ENCODE assay signal across 26 cellular contexts in the genomic region with DNA sequence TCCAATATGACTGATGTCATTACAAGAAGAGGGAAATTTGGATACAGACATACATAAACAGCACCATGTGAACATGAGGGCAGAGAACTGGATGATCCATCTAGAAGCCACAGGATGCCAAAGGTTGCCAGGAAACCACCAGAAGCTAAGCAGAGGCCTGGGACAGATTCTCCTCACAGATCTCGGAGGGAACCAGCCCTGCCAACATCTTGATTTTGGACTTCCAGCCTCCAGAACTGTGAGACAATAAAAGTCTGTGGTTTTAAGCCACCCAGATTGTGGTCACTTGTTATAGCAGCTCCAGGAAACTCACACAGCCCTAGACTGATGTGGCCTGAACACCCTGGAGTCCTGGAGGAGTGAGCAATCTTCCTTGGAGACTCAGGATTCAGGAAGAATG.
"Had no signal": no experiment of that assay in that cellular context is flagged by ENCODE, and none has a peak within 500 bp of the region (broad histone marks: within the 10 kb centered on the region; RNA-seq: fewer than 3 reads in every experiment).

No MANE protein-coding gene starts in this region.

- H3K27me3 ChIP-seq: ascending aorta, MG63, SJCRH30 had no signal

- ATAC-seq: activated CD8-positive, alpha-beta memory T cell treated with anti-CD3 and anti-CD28 coated beads, Interleukin-2, amount 10 ng/mL, durations not matched to agents 7 days and 5 days had no signal

- DNase-seq: activated CD4-positive, alpha-beta memory T cell treated with anti-CD3 and anti-CD28 coated beads, Interleukin-2, amount 10 ng/mL, durations not matched to agents 7 days and 5 days; activated CD4-positive, alpha-beta T cell treated with anti-CD3 and anti-CD28 coated beads for 1 hour; activated CD4-positive, alpha-beta T cell treated with anti-CD3 and anti-CD28 coated beads for 48 hours; activated CD4-positive, CD25-positive, alpha-beta regulatory T cell; activated CD8-positive, alpha-beta memory T cell treated with anti-CD3 and anti-CD28 coated beads for 24 hours; activated CD8-positive, alpha-beta memory T cell treated with anti-CD3 and anti-CD28 coated beads, Interleukin-2, amount 10 ng/mL, durations not matched to agents 7 days and 5 days; activated CD8-positive, alpha-beta memory T cell treated with anti-CD3 and anti-CD28 coated beads, Interleukin-2, amount 50 U/mL, for 48 hours; activated effector memory CD4-positive, alpha-beta T cell treated with Interleukin-2 at 50 U/mL for 16 hours; activated naive CD4-positive, alpha-beta T cell treated with anti-CD3 and anti-CD28 coated beads, Interleukin-2, amount 10 ng/mL, durations not matched to agents 7 days and 5 days; activated T-cell treated with anti-CD3 and anti-CD28 coated beads, Interleukin-2, amount 50 U/mL, for 48 hours; amygdala; Kasumi-1; KBM-7; MG63; NCI-H1048; NCI-H1436 treated with DMSO at 0.1 percent for 48 hours; NCI-H1694 treated with DMSO at 0.1 percent for 48 hours; NCI-H2029; NCI-H446; T1000; WERI-Rb-1 had no signal

- H3K9me3 ChIP-seq: ascending aorta, MG63, SJCRH30 had no signal

- H3K4me3 Mint-ChIP-seq: activated CD4-positive, alpha-beta memory T cell treated with anti-CD3 and anti-CD28 coated beads, Interleukin-2, amount 10 ng/mL, durations not matched to agents 7 days and 5 days; activated CD8-positive, alpha-beta memory T cell treated with anti-CD3 and anti-CD28 coated beads, Interleukin-2, amount 10 ng/mL, durations not matched to agents 7 days and 5 days; activated naive CD4-positive, alpha-beta T cell treated with anti-CD3 and anti-CD28 coated beads, Interleukin-2, amount 10 ng/mL, durations not matched to agents 7 days and 5 days; activated naive CD8-positive, alpha-beta T cell; IgD-negative memory B cell had no signal

- H3K36me3 Mint-ChIP-seq: activated CD8-positive, alpha-beta memory T cell treated with anti-CD3 and anti-CD28 coated beads, Interleukin-2, amount 10 ng/mL, durations not matched to agents 7 days and 5 days; activated naive CD4-positive, alpha-beta T cell treated with anti-CD3 and anti-CD28 coated beads, Interleukin-2, amount 10 ng/mL, durations not matched to agents 7 days and 5 days; activated naive CD8-positive, alpha-beta T cell; IgD-negative memory B cell had no signal

- H3K4me1 ChIP-seq: ascending aorta had no signal

- H3K9me3 Mint-ChIP-seq: activated CD4-positive, alpha-beta memory T cell treated with anti-CD3 and anti-CD28 coated beads, Interleukin-2, amount 10 ng/mL, durations not matched to agents 7 days and 5 days; activated naive CD4-positive, alpha-beta T cell treated with anti-CD3 and anti-CD28 coated beads, Interleukin-2, amount 10 ng/mL, durations not matched to agents 7 days and 5 days had no signal

- H3K27me3 Mint-ChIP-seq: activated CD4-positive, alpha-beta memory T cell treated with anti-CD3 and anti-CD28 coated beads, Interleukin-2, amount 10 ng/mL, durations not matched to agents 7 days and 5 days had no signal

- H3K27ac Mint-ChIP-seq: activated CD4-positive, alpha-beta memory T cell treated with anti-CD3 and anti-CD28 coated beads, Interleukin-2, amount 10 ng/mL, durations not matched to agents 7 days and 5 days; activated CD8-positive, alpha-beta memory T cell treated with anti-CD3 and anti-CD28 coated beads, Interleukin-2, amount 10 ng/mL, durations not matched to agents 7 days and 5 days; activated naive CD4-positive, alpha-beta T cell treated with anti-CD3 and anti-CD28 coated beads, Interleukin-2, amount 10 ng/mL, durations not matched to agents 7 days and 5 days; activated naive CD8-positive, alpha-beta T cell; IgD-negative memory B cell had no signal

- H3K4me1 Mint-ChIP-seq: activated CD4-positive, alpha-beta memory T cell treated with anti-CD3 and anti-CD28 coated beads, Interleukin-2, amount 10 ng/mL, durations not matched to agents 7 days and 5 days; activated CD8-positive, alpha-beta memory T cell treated with anti-CD3 and anti-CD28 coated beads, Interleukin-2, amount 10 ng/mL, durations not matched to agents 7 days and 5 days; activated naive CD4-positive, alpha-beta T cell treated with anti-CD3 and anti-CD28 coated beads, Interleukin-2, amount 10 ng/mL, durations not matched to agents 7 days and 5 days; IgD-negative memory B cell had no signal

- H3K4me3 ChIP-seq: ascending aorta, MG63, SJCRH30, SK-N-MC had no signal

- H3K36me3 ChIP-seq: ascending aorta, MG63, SJCRH30, WERI-Rb-1 had no signal

- H3K27ac ChIP-seq: ascending aorta, SJCRH30, SK-N-MC, WERI-Rb-1 had no signal
